10 cellular contexts compared by ENCODE assay signal in genomic region chr15:64110945-64111678, GRCh38. TPM values are rescaled to one million over a fixed set of nuclear protein-coding genes. Genes with fewer than 3 reads are reported as not detected.
DNase-seq lines count a peak whose midpoint lies in the region; ATAC-seq, FAIRE-seq and TF ChIP-seq lines count a peak whose summit lies in the region.
"Had no signal": no experiment of that assay in that cellular context is flagged by ENCODE, and none has a peak within 500 bp of the region (broad histone marks: within the 10 kb centered on the region; RNA-seq: fewer than 3 reads in every experiment).

No MANE protein-coding gene starts in this region.

- TF ChIP-seq CTCF in Calu3 (IDR thresholded peaks at IDR 0.05; ENCODE audit: unreplicated experiment): no peak

- no peaks in the 10 kb centered on the region for H3K9me3 ChIP-seq in small intestine (ENCODE audit: control insufficient read depth, low read depth)

- no peak for DNase-seq in activated CD4-positive, alpha-beta T cell treated with anti-CD3 and anti-CD28 coated beads for 36 hours
- DNase-seq in activated CD4-positive, alpha-beta T cell treated with anti-CD3 and anti-CD28 coated beads for 48 hours: no peak
- DNase-seq in dermis blood vessel endothelial cell (peak; percentile 13), Calu3 (no peak), small intestine (no peak), KG1 (lab: John Stamatoyannopoulos, UW) (no peak)
- DNase-seq in stimulated activated effector memory CD8-positive, alpha-beta T cell treated with anti-CD3 and anti-CD28 coated beads, Interleukin-12 subunit alpha, Interleukin-12 subunit beta, amount 100 ng/mL, for 72 hours (ENCODE audit: low spot score in 2 of 2): no peak
- DNase-seq: GOT3, NCI-H2227 treated with DMSO at 0.1 percent for 48 hours had no signal

- H3K27me3 ChIP-seq in small intestine (ENCODE audit: control insufficient read depth in 2 of 2, insufficient read depth in 2 of 2, low read length in 2 of 2): no peaks in the 10 kb centered on the region

- 76 to 83% (median 79%) methylated on average over 3 of the region's 3 CpGs for WGBS in small intestine, 3 donors

- no peaks in the 10 kb centered on the region for H3K9me3 Mint-ChIP-seq in activated CD4-positive, alpha-beta T cell treated with anti-CD3 and anti-CD28 coated beads for 36 hours (ENCODE audit: low read depth)
- H3K9me3 Mint-ChIP-seq in stimulated activated effector memory CD8-positive, alpha-beta T cell treated with anti-CD3 and anti-CD28 coated beads, Interleukin-12 subunit alpha, Interleukin-12 subunit beta, amount 100 ng/mL, for 72 hours: no peaks in the 10 kb centered on the region
- H3K9me3 Mint-ChIP-seq in Calu3 (ENCODE audit: low read depth, unreplicated experiment): no peaks in the 10 kb centered on the region

- POLR2A ChIA-PET in activated CD4-positive, alpha-beta T cell treated with anti-CD3 and anti-CD28 coated beads for 36 hours (lab: Charles Lee): no interaction called here

- peak overlapping the region; percentile 53 for H3K27ac Mint-ChIP-seq in activated CD4-positive, alpha-beta T cell treated with anti-CD3 and anti-CD28 coated beads for 36 hours
- H3K27ac Mint-ChIP-seq in stimulated activated effector memory CD8-positive, alpha-beta T cell treated with anti-CD3 and anti-CD28 coated beads, Interleukin-12 subunit alpha, Interleukin-12 subunit beta, amount 100 ng/mL, for 72 hours: peak overlapping the region; percentile 12
- H3K27ac Mint-ChIP-seq in Calu3 (ENCODE audit: unreplicated experiment): no peak overlapping the region

- H3K36me3 Mint-ChIP-seq in activated CD4-positive, alpha-beta T cell treated with anti-CD3 and anti-CD28 coated beads for 36 hours (ENCODE audit: low read depth): peaks cover 29% of the 10 kb centered on the region
- peaks cover 49% of the 10 kb centered on the region for H3K36me3 Mint-ChIP-seq in stimulated activated effector memory CD8-positive, alpha-beta T cell treated with anti-CD3 and anti-CD28 coated beads, Interleukin-12 subunit alpha, Interleukin-12 subunit beta, amount 100 ng/mL, for 72 hours
- H3K36me3 Mint-ChIP-seq in Calu3 (ENCODE audit: insufficient read depth, unreplicated experiment): peaks cover 16% of the 10 kb centered on the region

- peaks cover 0 to 1% of the 10 kb centered on the region in 2 donors for H3K4me1 ChIP-seq in small intestine (ENCODE audit: control insufficient read depth in 2 of 2, insufficient read depth in 1 of 2, low read depth in 1 of 2, low read length in 1 of 2)

- H3K4me3 Mint-ChIP-seq in activated CD4-positive, alpha-beta T cell treated with anti-CD3 and anti-CD28 coated beads for 36 hours: no peak overlapping the region
- H3K4me3 Mint-ChIP-seq in stimulated activated effector memory CD8-positive, alpha-beta T cell treated with anti-CD3 and anti-CD28 coated beads, Interleukin-12 subunit alpha, Interleukin-12 subunit beta, amount 100 ng/mL, for 72 hours: no peak overlapping the region
- H3K4me3 Mint-ChIP-seq in Calu3 (ENCODE audit: low read depth, unreplicated experiment): no peak overlapping the region

- ATAC-seq in activated CD4-positive, alpha-beta T cell treated with anti-CD3 and anti-CD28 coated beads for 36 hours: no peak
- ATAC-seq in HG03175 (IDR thresholded peaks at IDR 0.05; ENCODE audit: unreplicated experiment): peak; percentile 63
- peak; percentile 54 for ATAC-seq in stimulated activated effector memory CD8-positive, alpha-beta T cell treated with anti-CD3 and anti-CD28 coated beads, Interleukin-12 subunit alpha, Interleukin-12 subunit beta, amount 100 ng/mL, for 72 hours

- no peaks in the 10 kb centered on the region for H3K27me3 Mint-ChIP-seq in activated CD4-positive, alpha-beta T cell treated with anti-CD3 and anti-CD28 coated beads for 36 hours
- no peaks in the 10 kb centered on the region for H3K27me3 Mint-ChIP-seq in Calu3 (ENCODE audit: unreplicated experiment)

- H3K4me3 ChIP-seq in small intestine (ENCODE audit: low read depth in 1 of 2, low read length in 2 of 2): no peak overlapping the region

- H3K36me3 ChIP-seq in small intestine (ENCODE audit: control insufficient read depth in 2 of 2, insufficient read depth in 2 of 2, low read length in 2 of 2): peaks cover 0 to 18% of the 10 kb centered on the region in 2 donors

- FAIRE-seq in small intestine (lab: Jason Lieb, UNC): no peak

- H3K4me1 Mint-ChIP-seq in activated CD4-positive, alpha-beta T cell treated with anti-CD3 and anti-CD28 coated beads for 36 hours: peaks cover 33% of the 10 kb centered on the region
- peaks cover 52% of the 10 kb centered on the region for H3K4me1 Mint-ChIP-seq in stimulated activated effector memory CD8-positive, alpha-beta T cell treated with anti-CD3 and anti-CD28 coated beads, Interleukin-12 subunit alpha, Interleukin-12 subunit beta, amount 100 ng/mL, for 72 hours
- H3K4me1 Mint-ChIP-seq in Calu3 (ENCODE audit: low read depth, unreplicated experiment): no peaks in the 10 kb centered on the region

- CTCF ChIA-PET in activated CD4-positive, alpha-beta T cell treated with anti-CD3 and anti-CD28 coated beads for 36 hours (lab: Charles Lee): interaction anchor here (0.6 to 1.2 kb wide), 5 partner anchors 9 to 414 kb away, joined by 3 to 4 read pairs (median 3); no protein-coding TSS in a partner anchor
- CTCF ChIA-PET in Calu3 (lab: Charles Lee): no interaction called here

- intact Hi-C loops in activated CD4-positive, alpha-beta T cell treated with anti-CD3 and anti-CD28 coated beads for 36 hours (cut with DNase I, micrococcal nuclease): no loop called here
- intact Hi-C loops in Calu3 (cut with micrococcal nuclease; ENCODE audit: unreplicated experiment): no loop called here

- no TSS peak for BruUV-seq in Calu3 (replicated peaks; lab: Mats Ljungman, UMichigan)

- H3K27ac ChIP-seq in small intestine (ENCODE audit: low read depth in 1 of 2, low read length in 1 of 2): no peak overlapping the region

RNA-seq across cellular contexts. Expression of gene SNX1, which starts 15.3 kb away (rescaled TPM):
- 100 to 1,000 TPM in 1 of 2 experiments, 10 to 100 TPM in 1; 92.2 to 108 TPM for total RNA-seq in activated CD4-positive, alpha-beta T cell treated with anti-CD3 and anti-CD28 coated beads for 36 hours
- 52.4 and 56.2 TPM in 2 replicates for total RNA-seq in dermis blood vessel endothelial cell
- total RNA-seq in Calu3 (2022): 108 and 119 TPM in 2 replicates
- polyA plus RNA-seq in small intestine: 10 to 100 TPM; 56.5 to 95.7 (median 58.7) TPM

RNA-seq across cellular contexts. Expression of gene CIAO2A, which starts 17.5 kb away (rescaled TPM):
- total RNA-seq in activated CD4-positive, alpha-beta T cell treated with anti-CD3 and anti-CD28 coated beads for 36 hours: 100 to 1,000 TPM in 1 of 2 experiments, 10 to 100 TPM in 1; 95.5 to 111 TPM
- 38.9 and 46.6 TPM in 2 replicates for total RNA-seq in dermis blood vessel endothelial cell
- total RNA-seq in Calu3 (2022): 73.2 and 86.0 TPM in 2 replicates
- polyA plus RNA-seq in small intestine: 100 to 1,000 TPM; 136 to 259 (median 206) TPM

RNA-seq across cellular contexts. Expression of gene SNX22, which starts 40.4 kb away (rescaled TPM):
- total RNA-seq in activated CD4-positive, alpha-beta T cell treated with anti-CD3 and anti-CD28 coated beads for 36 hours: under 1 TPM; 0.59 to 0.79 TPM
- total RNA-seq in dermis blood vessel endothelial cell (0.23 and 0.34 TPM in 2 replicates), Calu3 (2022) (1.3 and 1.6 TPM in 2 replicates)
- 1 to 10 TPM in 1 of 3 donors, under 1 TPM in 2; 0.54 to 1.8 (median 0.67) TPM for polyA plus RNA-seq in small intestine

RNA-seq across cellular contexts. Expression of gene PPIB, which starts 51.7 kb away (rescaled TPM):
- 100 to 1,000 TPM; 221 to 233 TPM for total RNA-seq in activated CD4-positive, alpha-beta T cell treated with anti-CD3 and anti-CD28 coated beads for 36 hours
- total RNA-seq in dermis blood vessel endothelial cell (815 and 1,069 TPM in 2 replicates), Calu3 (2022) (682 and 690 TPM in 2 replicates)
- polyA plus RNA-seq in small intestine: 100 to 1,000 TPM; 248 to 895 (median 288) TPM
